In the genomic region with DNA sequence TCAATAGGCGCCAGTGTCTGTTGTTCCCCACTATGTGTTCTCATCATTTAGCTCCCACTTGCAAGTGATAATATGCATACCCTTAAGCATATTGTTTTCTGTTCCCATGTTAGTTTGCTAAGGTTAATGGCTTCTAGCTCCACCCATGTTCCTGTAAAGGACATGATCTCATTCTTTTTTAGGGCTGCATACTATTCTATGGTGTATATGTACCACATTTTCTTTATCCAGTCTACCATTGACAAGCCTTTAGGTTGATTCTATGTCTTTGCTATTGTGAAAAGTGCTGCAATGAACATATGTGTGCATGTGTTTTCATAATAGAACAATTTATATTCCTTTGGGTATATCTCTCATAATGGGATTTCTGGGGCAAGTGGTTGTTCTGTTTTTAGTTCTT, we compare ENCODE assay signal across 5 cellular contexts.
"Had no signal": no experiment of that assay in that cellular context is flagged by ENCODE, and none has a peak within 500 bp of the region (broad histone marks: within the 10 kb centered on the region; RNA-seq: fewer than 3 reads in every experiment).

No MANE protein-coding gene starts in this region.

- DNase-seq: IMR-90, KBM-7 had no signal

- H3K27ac ChIP-seq: HL-60 had no signal

- FAIRE-seq: HepG2, HTR-8/SVneo had no signal

- ATAC-seq: HepG2 had no signal
